ENCODE assay signal across 8 cellular contexts in the genomic region with DNA sequence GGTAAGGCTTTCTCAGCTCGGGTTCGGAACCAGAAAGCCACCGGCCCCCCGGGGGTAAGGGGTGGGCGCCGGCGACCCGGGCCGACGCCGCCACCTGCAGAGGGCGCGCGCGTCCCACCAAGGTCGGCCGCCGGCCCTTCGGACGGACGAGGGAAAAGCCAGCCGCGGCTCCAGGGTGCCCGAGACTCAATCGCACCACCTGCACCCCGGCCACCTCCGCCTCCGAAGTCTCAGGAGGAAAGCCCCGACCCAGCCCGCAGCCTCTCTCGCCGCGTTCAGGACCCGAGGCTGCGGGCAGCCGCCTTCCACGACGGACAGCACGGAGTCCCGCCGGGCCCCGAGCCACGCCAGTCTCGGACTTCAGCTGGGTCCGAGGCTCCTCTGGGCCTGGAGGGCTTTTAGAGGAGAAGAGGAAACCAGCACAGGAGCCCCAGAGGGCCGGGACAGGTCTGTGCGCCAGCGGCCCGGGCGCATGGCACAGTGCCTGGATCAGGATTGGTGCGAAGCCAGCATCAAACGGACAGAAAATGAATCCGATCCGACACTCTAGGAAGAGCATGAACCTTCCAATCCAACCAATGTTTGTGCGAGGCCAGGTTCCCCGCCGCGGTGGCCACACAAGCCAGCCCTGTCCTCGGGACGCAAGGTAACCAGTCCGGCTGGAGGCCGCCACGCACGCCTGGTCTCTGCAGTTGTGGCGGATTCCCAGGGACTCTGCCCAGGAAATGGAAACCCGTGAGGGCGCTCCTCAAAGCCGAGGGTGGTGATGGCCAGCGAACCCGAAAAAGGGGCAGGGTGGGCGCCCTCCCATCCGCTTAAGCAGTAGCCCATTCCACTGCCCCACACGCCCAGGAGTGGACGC. TPM values are rescaled to one million over a fixed set of nuclear protein-coding genes. Genes with fewer than 3 reads are reported as not detected.
A peak's percentile ranks its signal among the peaks of the same experiment; 100 is the strongest.
DNase-seq lines count a peak whose midpoint lies in the region; ATAC-seq and TF ChIP-seq lines count a peak whose summit lies in the region.

No MANE protein-coding gene starts in this region.

- TF ChIP-seq CTCF in epithelial cell of proximal tubule (conservative IDR thresholded peaks at IDR 0.05; ENCODE audit: low read depth, low read length): peak; percentile 62
- peak; percentile 70 for TF ChIP-seq CTCF in natural killer cell (IDR thresholded peaks at IDR 0.05)

- CTCF ChIA-PET in activated CD4-positive, alpha-beta memory T cell treated with anti-CD3 and anti-CD28 coated beads for 36 hours (lab: Charles Lee): interaction anchor here (0.9 to 2.2 kb wide), 16 partner anchors 9 to 218 kb away, joined by 3 to 12 read pairs (median 4); a partner anchor contains a TSS
- CTCF ChIA-PET in activated CD4-positive, alpha-beta memory T cell treated with anti-CD3 and anti-CD28 coated beads, Interleukin-2, amount 10 ng/mL, durations not matched to agents 7 days and 5 days (lab: Charles Lee): interaction anchor here (0.8 to 1.3 kb wide), 5 partner anchors 27 to 180 kb away, joined by 3 to 4 read pairs (median 3); a partner anchor contains a TSS

- H3K4me3 Mint-ChIP-seq in activated CD4-positive, alpha-beta memory T cell treated with anti-CD3 and anti-CD28 coated beads for 36 hours: no peak overlapping the region
- H3K4me3 Mint-ChIP-seq in activated CD4-positive, alpha-beta memory T cell treated with anti-CD3 and anti-CD28 coated beads, Interleukin-2, amount 10 ng/mL, durations not matched to agents 7 days and 5 days: no peak overlapping the region
- H3K4me3 Mint-ChIP-seq in natural killer cell: no peak overlapping the region

- H3K4me1 Mint-ChIP-seq in activated CD4-positive, alpha-beta memory T cell treated with anti-CD3 and anti-CD28 coated beads for 36 hours (ENCODE audit: low read depth): peaks cover 3% of the 10 kb centered on the region
- H3K4me1 Mint-ChIP-seq in activated CD4-positive, alpha-beta memory T cell treated with anti-CD3 and anti-CD28 coated beads, Interleukin-2, amount 10 ng/mL, durations not matched to agents 7 days and 5 days: peaks cover 2% of the 10 kb centered on the region
- H3K4me1 Mint-ChIP-seq in natural killer cell: no peaks in the 10 kb centered on the region

- H3K27ac Mint-ChIP-seq in activated CD4-positive, alpha-beta memory T cell treated with anti-CD3 and anti-CD28 coated beads for 36 hours: no peak overlapping the region
- no peak overlapping the region for H3K27ac Mint-ChIP-seq in activated CD4-positive, alpha-beta memory T cell treated with anti-CD3 and anti-CD28 coated beads, Interleukin-2, amount 10 ng/mL, durations not matched to agents 7 days and 5 days
- H3K27ac Mint-ChIP-seq in natural killer cell: no peak overlapping the region

- intact Hi-C loops in activated CD4-positive, alpha-beta memory T cell treated with anti-CD3 and anti-CD28 coated beads for 36 hours (cut with micrococcal nuclease): no loop called here
- intact Hi-C loops in natural killer cell (cut with micrococcal nuclease): loop anchor here (10.0 kb wide), 1 partner anchor 125 kb away; no protein-coding TSS in a partner anchor

- POLR2A ChIA-PET in activated CD4-positive, alpha-beta memory T cell treated with anti-CD3 and anti-CD28 coated beads for 36 hours (lab: Charles Lee): no interaction called here
- POLR2A ChIA-PET in activated CD4-positive, alpha-beta memory T cell treated with anti-CD3 and anti-CD28 coated beads, Interleukin-2, amount 10 ng/mL, durations not matched to agents 7 days and 5 days (lab: Charles Lee): interaction anchor here (1.2 kb wide), 1 partner anchor 49 kb away, joined by 4 read pairs; a partner anchor contains a TSS

- H3K9me3 Mint-ChIP-seq in activated CD4-positive, alpha-beta memory T cell treated with anti-CD3 and anti-CD28 coated beads for 36 hours: no peaks in the 10 kb centered on the region
- H3K9me3 Mint-ChIP-seq in activated CD4-positive, alpha-beta memory T cell treated with anti-CD3 and anti-CD28 coated beads, Interleukin-2, amount 10 ng/mL, durations not matched to agents 7 days and 5 days: no peaks in the 10 kb centered on the region
- no peaks in the 10 kb centered on the region for H3K9me3 Mint-ChIP-seq in natural killer cell

- peaks cover 22% of the 10 kb centered on the region for H3K36me3 ChIP-seq in NT2/D1 (ENCODE audit: insufficient read depth, insufficient read length, low read length)

- H3K4me3 ChIP-seq in NT2/D1 (ENCODE audit: insufficient read length, low read depth) (peak overlapping the region; percentile 55), epithelial cell of proximal tubule (ENCODE audit: low read depth, low read length) (no peak overlapping the region)

- ATAC-seq in natural killer cell: peak; percentile 53 to 76 (median 56)
- ATAC-seq in GM19397 (IDR thresholded peaks at IDR 0.05; ENCODE audit: unreplicated experiment): no peak

- peak overlapping the region; percentile 78 for H3K9ac ChIP-seq in NT2/D1 (ENCODE audit: insufficient read length, low read depth)

- peaks cover 56% of the 10 kb centered on the region for H3K27me3 ChIP-seq in NT2/D1 (ENCODE audit: insufficient read depth, insufficient read length)

- DNase-seq in activated CD4-positive, alpha-beta memory T cell treated with anti-CD3 and anti-CD28 coated beads for 36 hours: peak; percentile 41
- no peak for DNase-seq in activated CD4-positive, alpha-beta memory T cell treated with anti-CD3 and anti-CD28 coated beads, Interleukin-2, amount 10 ng/mL, durations not matched to agents 7 days and 5 days
- DNase-seq in NT2/D1 (ENCODE audit: low read depth, low spot score) (no peak), epithelial cell of proximal tubule (ENCODE audit: low read depth) (no peak), natural killer cell (no peak), kidney glomerular epithelial cell (lab: John Stamatoyannopoulos, UW) (no peak), ureter (ENCODE audit: low spot score) (no peak)

- peaks cover 26% of the 10 kb centered on the region for H3K4me1 ChIP-seq in NT2/D1 (ENCODE audit: insufficient read depth, insufficient read length)

- H3K27me3 Mint-ChIP-seq in activated CD4-positive, alpha-beta memory T cell treated with anti-CD3 and anti-CD28 coated beads for 36 hours: peaks cover 49% of the 10 kb centered on the region
- H3K27me3 Mint-ChIP-seq in activated CD4-positive, alpha-beta memory T cell treated with anti-CD3 and anti-CD28 coated beads, Interleukin-2, amount 10 ng/mL, durations not matched to agents 7 days and 5 days: peaks cover 56% of the 10 kb centered on the region
- peaks cover 32 to 48% of the 10 kb centered on the region in 2 donors for H3K27me3 Mint-ChIP-seq in natural killer cell (ENCODE audit: low read depth in 2 of 2)

- no peaks in the 10 kb centered on the region for H3K9me3 ChIP-seq in NT2/D1 (ENCODE audit: insufficient read depth, low read length)

- no peaks in the 10 kb centered on the region for H3K36me3 Mint-ChIP-seq in activated CD4-positive, alpha-beta memory T cell treated with anti-CD3 and anti-CD28 coated beads for 36 hours
- no peaks in the 10 kb centered on the region for H3K36me3 Mint-ChIP-seq in activated CD4-positive, alpha-beta memory T cell treated with anti-CD3 and anti-CD28 coated beads, Interleukin-2, amount 10 ng/mL, durations not matched to agents 7 days and 5 days (ENCODE audit: low read depth)
- no peaks in the 10 kb centered on the region for H3K36me3 Mint-ChIP-seq in natural killer cell

RNA-seq across cellular contexts. Expression of a gene that starts 6.7 kb away (rescaled TPM):
- total RNA-seq in activated CD4-positive, alpha-beta memory T cell treated with anti-CD3 and anti-CD28 coated beads for 36 hours: 1 to 10 TPM; 4.5 to 4.6 TPM
- 1 to 10 TPM; 5.7 to 6.7 TPM for total RNA-seq in activated CD4-positive, alpha-beta memory T cell treated with anti-CD3 and anti-CD28 coated beads, Interleukin-2, amount 10 ng/mL, durations not matched to agents 7 days and 5 days
- total RNA-seq in epithelial cell of proximal tubule (3.5 and 4.1 TPM in 2 replicates), natural killer cell (1 to 10 TPM; 4.0 to 6.4 (median 5.8) TPM), ureter (6.5 TPM)

RNA-seq across cellular contexts. Expression of a gene that starts 12.2 kb away (rescaled TPM):
- 1 to 10 TPM; 2.5 to 3.1 TPM for total RNA-seq in activated CD4-positive, alpha-beta memory T cell treated with anti-CD3 and anti-CD28 coated beads for 36 hours
- total RNA-seq in activated CD4-positive, alpha-beta memory T cell treated with anti-CD3 and anti-CD28 coated beads, Interleukin-2, amount 10 ng/mL, durations not matched to agents 7 days and 5 days: 1 to 10 TPM; 1.7 to 2.0 TPM
- total RNA-seq in epithelial cell of proximal tubule (7.6 and 11.1 TPM in 2 replicates), natural killer cell (1 to 10 TPM in 1 of 3 donors, under 1 TPM in 1, not detected in 1; 0.18 to 1.3 TPM), ureter (3.8 TPM)

RNA-seq across cellular contexts. Expression of a gene that starts 49.1 kb away (rescaled TPM):
- total RNA-seq in activated CD4-positive, alpha-beta memory T cell treated with anti-CD3 and anti-CD28 coated beads for 36 hours: 10 to 100 TPM; 14.0 to 14.2 TPM
- total RNA-seq in activated CD4-positive, alpha-beta memory T cell treated with anti-CD3 and anti-CD28 coated beads, Interleukin-2, amount 10 ng/mL, durations not matched to agents 7 days and 5 days: 10 to 100 TPM; 34.4 to 36.5 TPM
- total RNA-seq in epithelial cell of proximal tubule (4.8 and 7.4 TPM in 2 replicates), natural killer cell (100 to 1,000 TPM; 147 to 220 (median 217) TPM), ureter (36.7 TPM)

RNA-seq across cellular contexts. Expression of a gene that starts 59.4 kb away (rescaled TPM):
- under 1 TPM in 1 of 2 experiments, not detected in 1; 0.10 TPM for total RNA-seq in activated CD4-positive, alpha-beta memory T cell treated with anti-CD3 and anti-CD28 coated beads for 36 hours
- under 1 TPM in 1 of 2 experiments, not detected in 1; 0.10 TPM for total RNA-seq in activated CD4-positive, alpha-beta memory T cell treated with anti-CD3 and anti-CD28 coated beads, Interleukin-2, amount 10 ng/mL, durations not matched to agents 7 days and 5 days
- total RNA-seq in epithelial cell of proximal tubule (not detected in 2 replicates), natural killer cell (under 1 TPM in 1 of 3 donors, not detected in 2; 0.95 TPM), ureter (0.18 TPM)
